In genomic region chr13:51357928-51358595, GRCh38 we compare ENCODE assay signal across 30 cellular contexts. TPM values are rescaled to one million over a fixed set of nuclear protein-coding genes. Genes with fewer than 3 reads are reported as not detected.
"Had no signal": no experiment of that assay in that cellular context is flagged by ENCODE, and none has a peak within 500 bp of the region (broad histone marks: within the 10 kb centered on the region; RNA-seq: fewer than 3 reads in every experiment).

No MANE protein-coding gene starts in this region.

- H3K4me3 Mint-ChIP-seq: activated B cell treated with CpG ODN at 0.5 μM for 24 hours; activated CD4-positive, alpha-beta memory T cell treated with anti-CD3 and anti-CD28 coated beads for 36 hours; activated naive CD4-positive, alpha-beta T cell treated with anti-CD3 and anti-CD28 coated beads for 36 hours; activated naive CD8-positive, alpha-beta T cell treated with anti-CD3 and anti-CD28 coated beads, Interleukin-2, amount 10 ng/mL, durations not matched to agents 7 days and 5 days; nephron progenitor cell; stimulated activated memory B cell treated with anti-CD40 and anti-IgM and Interleukin-4, amounts not matched to agents 10 μg/mL and 1 μg/mL and 100 μg/mL, for 72 hours had no signal

- H3K9me3 ChIP-seq: left lung, testis, vagina had no signal

- H3K9ac ChIP-seq: parathyroid adenoma had no signal

- H3K79me2 ChIP-seq: parathyroid adenoma had no signal

- H3K9me3 Mint-ChIP-seq: activated B cell treated with CpG ODN at 0.5 μM for 24 hours; activated CD4-positive, alpha-beta memory T cell treated with anti-CD3 and anti-CD28 coated beads for 36 hours; activated naive CD4-positive, alpha-beta T cell treated with anti-CD3 and anti-CD28 coated beads for 36 hours; activated naive CD8-positive, alpha-beta T cell treated with anti-CD3 and anti-CD28 coated beads, Interleukin-2, amount 10 ng/mL, durations not matched to agents 7 days and 5 days; nephron progenitor cell; stimulated activated memory B cell treated with anti-CD40 and anti-IgM and Interleukin-4, amounts not matched to agents 10 μg/mL and 1 μg/mL and 100 μg/mL, for 72 hours had no signal

- H3K27me3 Mint-ChIP-seq: activated B cell treated with CpG ODN at 0.5 μM for 24 hours; activated CD4-positive, alpha-beta memory T cell treated with anti-CD3 and anti-CD28 coated beads for 36 hours; activated naive CD8-positive, alpha-beta T cell treated with anti-CD3 and anti-CD28 coated beads, Interleukin-2, amount 10 ng/mL, durations not matched to agents 7 days and 5 days; stimulated activated memory B cell treated with anti-CD40 and anti-IgM and Interleukin-4, amounts not matched to agents 10 μg/mL and 1 μg/mL and 100 μg/mL, for 72 hours had no signal

- H3K4me1 Mint-ChIP-seq: activated B cell treated with CpG ODN at 0.5 μM for 24 hours; nephron progenitor cell; stimulated activated memory B cell treated with anti-CD40 and anti-IgM and Interleukin-4, amounts not matched to agents 10 μg/mL and 1 μg/mL and 100 μg/mL, for 72 hours had no signal

- H3K4me1 ChIP-seq: foreskin keratinocyte, left lung, parathyroid adenoma, testis, vagina had no signal

- H3K4me3 ChIP-seq: coronary artery, left lung, skin epidermis, testis, vagina had no signal

- H3K27me3 ChIP-seq: foreskin keratinocyte, left lung, testis, vagina had no signal

- H3K27ac Mint-ChIP-seq: activated B cell treated with CpG ODN at 0.5 μM for 24 hours; activated CD4-positive, alpha-beta memory T cell treated with anti-CD3 and anti-CD28 coated beads for 36 hours; activated naive CD4-positive, alpha-beta T cell treated with anti-CD3 and anti-CD28 coated beads for 36 hours; activated naive CD8-positive, alpha-beta T cell treated with anti-CD3 and anti-CD28 coated beads, Interleukin-2, amount 10 ng/mL, durations not matched to agents 7 days and 5 days; nephron progenitor cell; stimulated activated memory B cell treated with anti-CD40 and anti-IgM and Interleukin-4, amounts not matched to agents 10 μg/mL and 1 μg/mL and 100 μg/mL, for 72 hours had no signal

- FAIRE-seq: bronchial epithelial cell, endometrium had no signal

- DNase-seq: activated B cell treated with CpG ODN at 0.5 μM for 24 hours; activated CD4-positive, alpha-beta memory T cell treated with anti-CD3 and anti-CD28 coated beads for 36 hours; activated CD4-positive, alpha-beta T cell treated with anti-CD3 and anti-CD28 coated beads for 4 hours; activated naive CD4-positive, alpha-beta T cell treated with anti-CD3 and anti-CD28 coated beads for 36 hours; activated naive CD8-positive, alpha-beta T cell treated with anti-CD3 and anti-CD28 coated beads, Interleukin-2, amount 10 ng/mL, durations not matched to agents 7 days and 5 days; activated T-cell treated with anti-CD3 and anti-CD28 coated beads, Interleukin-2, amount 50 U/mL, for 48 hours; amniotic stem cell; cerebellar nuclear complex; erythroblast; foreskin keratinocyte; kidney glomerular epithelial cell; left lung; mammary epithelial cell; nephron progenitor cell; nucleus accumbens; right cardiac atrium; stimulated activated CD4-positive, alpha-beta T cell treated with anti-CD3 and anti-CD28 coated beads, Interleukin-2, amount 100 ng/mL, for 24 hours; T-helper 9 cell; testis; trophoblast cell had no signal

- H3K27ac ChIP-seq: coronary artery, foreskin keratinocyte, left lung, parathyroid adenoma, skin epidermis, testis, vagina had no signal

- ATAC-seq: foreskin keratinocyte; left lung; stimulated activated memory B cell treated with anti-CD40 and anti-IgM and Interleukin-4, amounts not matched to agents 10 μg/mL and 1 μg/mL and 100 μg/mL, for 72 hours had no signal

- H2AFZ ChIP-seq: parathyroid adenoma had no signal

RNA-seq across cellular contexts. Expression of gene SERPINE3, which starts 18.6 kb away (rescaled TPM):
- total RNA-seq: activated B cell treated with CpG ODN at 0.5 μM for 24 hours; activated CD4-positive, alpha-beta memory T cell treated with anti-CD3 and anti-CD28 coated beads for 36 hours; activated naive CD4-positive, alpha-beta T cell treated with anti-CD3 and anti-CD28 coated beads for 36 hours; activated naive CD8-positive, alpha-beta T cell treated with anti-CD3 and anti-CD28 coated beads, Interleukin-2, amount 10 ng/mL, durations not matched to agents 7 days and 5 days; bronchial epithelial cell; fibroblast of lung; foreskin keratinocyte; left lung; pulmonary artery endothelial cell; right cardiac atrium; T-helper 1 cell treated with Interleukin-12 subunit alpha and Interleukin-12 subunit beta and Interleukin-4 antibody, amounts not matched to agents 30 ng/mL and 1 ng/mL, for 36 hours; vagina had no signal
- polyA plus RNA-seq: fibroblast of lung, foreskin keratinocyte, mammary epithelial cell, right cardiac atrium had no signal
